Comparison of ENCODE assay signal across 11 cellular contexts in the genomic region with DNA sequence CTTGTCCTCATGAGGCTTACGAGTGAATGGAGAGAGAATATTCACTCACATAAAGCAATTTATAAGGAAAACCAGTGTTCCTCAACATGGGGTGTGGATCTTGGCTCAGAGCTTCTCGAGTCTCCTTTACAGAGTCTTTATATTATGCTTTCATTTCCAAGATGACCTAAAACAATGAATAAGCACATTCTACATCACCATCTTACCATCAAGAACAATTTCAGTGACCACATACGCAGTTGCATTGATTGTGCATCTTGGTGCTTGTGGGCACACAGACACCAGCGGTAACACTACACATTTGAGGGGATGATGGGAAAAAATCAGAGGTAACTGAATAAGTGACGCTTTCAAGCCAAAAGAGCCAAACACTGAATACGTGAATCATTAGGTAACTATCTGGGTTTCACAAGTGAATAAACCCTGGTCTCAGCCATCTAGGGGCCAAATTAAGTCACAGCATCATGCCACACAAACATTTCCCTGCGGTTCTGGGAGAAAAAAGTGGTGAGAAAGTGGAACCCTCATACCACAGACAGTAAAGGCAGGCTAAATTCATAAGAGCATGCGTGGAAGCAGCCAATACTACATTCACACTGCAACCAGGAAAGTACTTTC. TPM values are rescaled to one million over a fixed set of nuclear protein-coding genes. Genes with fewer than 3 reads are reported as not detected.
DNase-seq lines count a peak whose midpoint lies in the region; ATAC-seq and TF ChIP-seq lines count a peak whose summit lies in the region.
"Had no signal": no experiment of that assay in that cellular context is flagged by ENCODE, and none has a peak within 500 bp of the region (broad histone marks: within the 10 kb centered on the region; RNA-seq: fewer than 3 reads in every experiment).

No MANE protein-coding gene starts in this region.

- no peak overlapping the region for H3K27ac ChIP-seq in OCI-LY1 (ENCODE audit: low read depth, low read length, poor library complexity, severe bottlenecking)
- H3K27ac ChIP-seq in osteoblast (ENCODE audit: low read depth, low read length): peak overlapping the region; percentile 95
- H3K27ac ChIP-seq: BLaER1, spleen had no signal

- H3K36me3 ChIP-seq in OCI-LY1 (ENCODE audit: insufficient read depth, low read length) (peaks cover 54% of the 10 kb centered on the region), osteoblast (ENCODE audit: insufficient read depth, low read length) (peaks cover 54% of the 10 kb centered on the region)

- peaks cover 16% of the 10 kb centered on the region for H3K36me3 Mint-ChIP-seq in chondrocyte (ENCODE audit: low read depth)

- H3K4me1 ChIP-seq in OCI-LY1 (ENCODE audit: insufficient read depth, low read length, severe bottlenecking) (no peaks in the 10 kb centered on the region), osteoblast (ENCODE audit: insufficient read depth, low read length) (peaks cover 15% of the 10 kb centered on the region)
- H3K4me1 ChIP-seq: BLaER1 had no signal

- H3K9me3 Mint-ChIP-seq in chondrocyte (ENCODE audit: low read depth): no peaks in the 10 kb centered on the region

- no peaks in the 10 kb centered on the region for H3K9me2 ChIP-seq in OCI-LY1 (ENCODE audit: low read depth, low read length)

- DNase-seq in activated CD4-positive, CD25-positive, alpha-beta regulatory T cell (lab: John Stamatoyannopoulos, UW): no peak
- DNase-seq in chondrocyte (ENCODE audit: low spot score) (no peak), osteoblast (ENCODE audit: insufficient read length, low spot score, missing footprints) (peak; percentile 92), C1 segment of cervical spinal cord (lab: John Stamatoyannopoulos, UW) (no peak), NCI-H1092 (lab: John Stamatoyannopoulos, UW) (no peak)
- DNase-seq: NCI-H2029, spleen had no signal

- H3K4me1 Mint-ChIP-seq in chondrocyte (ENCODE audit: low read depth): peaks cover 5% of the 10 kb centered on the region

- ATAC-seq in activated CD4-positive, CD25-positive, alpha-beta regulatory T cell treated with anti-CD3 and anti-CD28 coated beads, Interleukin-2, amount 50 U/mL, for 24 hours: peak; percentile 53 to 84
- ATAC-seq in GM19467 (IDR thresholded peaks at IDR 0.05; ENCODE audit: unreplicated experiment): no peak

- H3K27me3 ChIP-seq in OCI-LY1 (ENCODE audit: insufficient read depth, low read length) (no peaks in the 10 kb centered on the region), osteoblast (ENCODE audit: insufficient read depth, low read length) (no peaks in the 10 kb centered on the region)
- H3K27me3 ChIP-seq: BLaER1, spleen had no signal

- no peak overlapping the region for H3K4me3 Mint-ChIP-seq in chondrocyte (ENCODE audit: unreplicated experiment)

- H4K20me1 ChIP-seq in OCI-LY1 (ENCODE audit: insufficient read depth, low read length) (no peaks in the 10 kb centered on the region), osteoblast (ENCODE audit: insufficient read depth, low read length) (peaks cover 17% of the 10 kb centered on the region)

- H3K27me3 Mint-ChIP-seq in chondrocyte (ENCODE audit: low read depth): no peaks in the 10 kb centered on the region

- peak overlapping the region; percentile 27 for H3K27ac Mint-ChIP-seq in chondrocyte (ENCODE audit: unreplicated experiment)

- H3K79me2 ChIP-seq in OCI-LY1 (ENCODE audit: insufficient read depth, low read length): no peaks in the 10 kb centered on the region
- H3K79me2 ChIP-seq in osteoblast (ENCODE audit: insufficient read depth, low read length): peaks cover 38% of the 10 kb centered on the region

- H3K9me3 ChIP-seq in OCI-LY1 (ENCODE audit: low read length) (no peaks in the 10 kb centered on the region), osteoblast (ENCODE audit: low read depth, low read length) (no peaks in the 10 kb centered on the region)
- H3K9me3 ChIP-seq: BLaER1, spleen had no signal

- H3K4me3 ChIP-seq in OCI-LY1 (ENCODE audit: low read depth, low read length, poor library complexity, severe bottlenecking) (no peak overlapping the region), osteoblast (ENCODE audit: insufficient read depth, low read length) (peak overlapping the region; percentile 45)
- H3K4me3 ChIP-seq: BLaER1, spleen had no signal

- peak; percentile 29; the same call in 1 of the 2 replicates for TF ChIP-seq CTCF in OCI-LY1 (IDR thresholded peaks at IDR 0.05; ENCODE audit: low read length)
- TF ChIP-seq CTCF in chondrocyte (IDR thresholded peaks at IDR 0.05): peak; percentile 65
- TF ChIP-seq CTCF in osteoblast (IDR thresholded peaks at IDR 0.05; ENCODE audit: extremely low read depth, low read depth, low read length): peak; percentile 65

- H3F3A ChIP-seq in OCI-LY1 (ENCODE audit: insufficient read depth, low read length): no peaks in the 10 kb centered on the region

- H3K9ac ChIP-seq in OCI-LY1 (ENCODE audit: low read length): no peak overlapping the region
- H3K9ac ChIP-seq: BLaER1 had no signal

- H3K4me2 ChIP-seq in OCI-LY1 (ENCODE audit: low read length) (no peak overlapping the region), osteoblast (ENCODE audit: insufficient read depth, low read length) (peak overlapping the region; percentile 82)
- H3K4me2 ChIP-seq: BLaER1 had no signal

- H2AFZ ChIP-seq in OCI-LY1 (ENCODE audit: low read length) (no peak overlapping the region), osteoblast (ENCODE audit: low read length) (peak overlapping the region; percentile 70)

RNA-seq across cellular contexts. Expression of a gene that starts 9.4 kb away (rescaled TPM):
- total RNA-seq in chondrocyte (8.3 to 13.5 TPM (median 11.8 TPM) in 3 replicates), osteoblast (10.3 and 10.9 TPM in 2 replicates)

RNA-seq across cellular contexts. Expression of a gene that starts 16.3 kb away (rescaled TPM):
- total RNA-seq in chondrocyte: 55.5 to 66.8 TPM (median 58.7 TPM) in 3 replicates
- 48.1 and 65.4 TPM in 2 replicates for total RNA-seq in osteoblast

RNA-seq across cellular contexts. Expression of a gene that starts 37.8 kb away (rescaled TPM):
- 916 to 959 TPM (median 937 TPM) in 3 replicates for total RNA-seq in chondrocyte
- total RNA-seq in osteoblast: 821 and 1,095 TPM in 2 replicates

RNA-seq across cellular contexts. Expression of a gene that starts 54.2 kb away (rescaled TPM):
- total RNA-seq in chondrocyte (444 to 599 TPM (median 593 TPM) in 3 replicates), osteoblast (215 and 228 TPM in 2 replicates)
